Comparison of ENCODE assay signal across 2 cellular contexts in genomic region chr22:39291501-39291900, GRCh38.
TF ChIP-seq lines count a peak whose summit lies in the region.

No MANE protein-coding gene starts in this region.

TF ChIP-seq in SK-N-SH, 30 proteins besides CTCF, POLR2A, EP300 and RAD21 (continued from another document):
- TF ChIP-seq PBX3 (IDR thresholded peaks at IDR 0.05) (no peak), RFX5 (IDR thresholded peaks at IDR 0.05; ENCODE audit: low read length) (no peak), ZBTB33 (IDR thresholded peaks at IDR 0.05; ENCODE audit: borderline replicate concordance, low read depth) (no peak), EZH2phosphoT487 (IDR thresholded peaks at IDR 0.05; ENCODE audit: borderline replicate concordance, low read depth) (no peak), TCF12 (IDR thresholded peaks at IDR 0.05) (no peak), GATA2 (CRISPR knock-in tag; IDR thresholded peaks at IDR 0.05) (no peak), FOXM1 (IDR thresholded peaks at IDR 0.05; ENCODE audit: low read depth) (no peak), POLR2AphosphoS5 (IDR thresholded peaks at IDR 0.05; ENCODE audit: low read depth, low read length) (no peak), USF2 (IDR thresholded peaks at IDR 0.05; ENCODE audit: borderline replicate concordance, low read depth, low read length) (no peak), MAX (IDR thresholded peaks at IDR 0.05; ENCODE audit: low read depth) (no peak), JUND (IDR thresholded peaks at IDR 0.05) (no peak), TAF1 (IDR thresholded peaks at IDR 0.05; ENCODE audit: borderline replicate concordance, low read depth, low read length) (no peak), RCOR1 (IDR thresholded peaks at IDR 0.05; ENCODE audit: low read length) (no peak), FOSL2 (IDR thresholded peaks at IDR 0.05; ENCODE audit: borderline replicate concordance, low read depth) (no peak), FOXJ3 (CRISPR knock-in tag; IDR thresholded peaks at IDR 0.05) (no peak), ELF1 (IDR thresholded peaks at IDR 0.05) (no peak), GABPA (IDR thresholded peaks at IDR 0.05; ENCODE audit: low read depth) (no peak)

TF ChIP-seq in SK-N-SH treated with all-trans-retinoic acid at 6 μM for 48 hours, 23 proteins besides CTCF, POLR2A, EP300 and RAD21 (continued from another document):
- TF ChIP-seq PATZ1 (CRISPR knock-in tag; IDR thresholded peaks at IDR 0.05; ENCODE audit: borderline replicate concordance) (no peak), ESRRG (CRISPR knock-in tag; IDR thresholded peaks at IDR 0.05) (no peak), ZNF70 (CRISPR knock-in tag; IDR thresholded peaks at IDR 0.05) (no peak), ZFP30 (CRISPR knock-in tag; IDR thresholded peaks at IDR 0.05) (no peak), CSDC2 (CRISPR knock-in tag; IDR thresholded peaks at IDR 0.05) (no peak), CREB5 (CRISPR knock-in tag; IDR thresholded peaks at IDR 0.05; ENCODE audit: low read depth) (no peak), RARB (CRISPR knock-in tag; IDR thresholded peaks at IDR 0.05) (no peak), TCF4 (CRISPR knock-in tag; IDR thresholded peaks at IDR 0.05; ENCODE audit: borderline replicate concordance) (no peak), POU6F1 (CRISPR knock-in tag; IDR thresholded peaks at IDR 0.05; ENCODE audit: borderline replicate concordance, low read depth) (no peak)
